In genomic region chr1:232566093-232566492, GRCh38 we compare ENCODE assay signal across 2 cellular contexts.
TF ChIP-seq lines count a peak whose summit lies in the region.

No MANE protein-coding gene starts in this region.

TF ChIP-seq in H1, 55 proteins besides CTCF, POLR2A, EP300 and RAD21:
- TF ChIP-seq CEBPB (IDR thresholded peaks at IDR 0.05; ENCODE audit: low read depth, low read length) (no peak), TAF1 (IDR thresholded peaks at IDR 0.05; ENCODE audit: low read depth, low read length) (no peak), CBX5 (IDR thresholded peaks at IDR 0.05; ENCODE audit: low read depth, low read length) (no peak), KDM4A (IDR thresholded peaks at IDR 0.05; ENCODE audit: low read depth, low read length, severe bottlenecking) (no peak), MAFK (IDR thresholded peaks at IDR 0.05; ENCODE audit: low read depth, low read length) (no peak), NRF1 (IDR thresholded peaks at IDR 0.05; ENCODE audit: low read depth, low read length) (no peak), SP4 (IDR thresholded peaks at IDR 0.05; ENCODE audit: low read length) (no peak), CHD1 (IDR thresholded peaks at IDR 0.05; ENCODE audit: low read depth, low read length) (no peak), TEAD4 (IDR thresholded peaks at IDR 0.05; ENCODE audit: low read depth, low read length) (no peak), GABPA (IDR thresholded peaks at IDR 0.05; ENCODE audit: borderline replicate concordance, insufficient read depth, low read length) (no peak), BRCA1 (IDR thresholded peaks at IDR 0.05; ENCODE audit: low read depth, low read length) (no peak), SIRT6 (IDR thresholded peaks at IDR 0.05; ENCODE audit: low read length) (no peak)
- TF ChIP-seq, protein P1, sequence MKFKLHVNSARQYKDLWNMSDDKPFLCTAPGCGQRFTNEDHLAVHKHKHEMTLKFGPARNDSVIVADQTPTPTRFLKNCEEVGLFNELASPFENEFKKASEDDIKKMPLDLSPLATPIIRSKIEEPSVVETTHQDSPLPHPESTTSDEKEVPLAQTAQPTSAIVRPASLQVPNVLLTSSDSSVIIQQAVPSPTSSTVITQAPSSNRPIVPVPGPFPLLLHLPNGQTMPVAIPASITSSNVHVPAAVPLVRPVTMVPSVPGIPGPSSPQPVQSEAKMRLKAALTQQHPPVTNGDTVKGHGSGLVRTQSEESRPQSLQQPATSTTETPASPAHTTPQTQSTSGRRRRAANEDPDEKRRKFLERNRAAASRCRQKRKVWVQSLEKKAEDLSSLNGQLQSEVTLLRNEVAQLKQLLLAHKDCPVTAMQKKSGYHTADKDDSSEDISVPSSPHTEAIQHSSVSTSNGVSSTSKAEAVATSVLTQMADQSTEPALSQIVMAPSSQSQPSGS (IDR thresholded peaks at IDR 0.05; ENCODE audit: low read length): no peak

TF ChIP-seq in endothelial cell of umbilical vein, 7 proteins besides CTCF, POLR2A, EP300 and RAD21:
- no peak for TF ChIP-seq FOS (IDR thresholded peaks at IDR 0.05; ENCODE audit: borderline replicate concordance, insufficient read depth, low read length)
- TF ChIP-seq, protein P2, sequence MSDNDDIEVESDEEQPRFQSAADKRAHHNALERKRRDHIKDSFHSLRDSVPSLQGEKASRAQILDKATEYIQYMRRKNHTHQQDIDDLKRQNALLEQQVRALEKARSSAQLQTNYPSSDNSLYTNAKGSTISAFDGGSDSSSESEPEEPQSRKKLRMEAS (IDR thresholded peaks at IDR 0.05; ENCODE audit: insufficient read depth, insufficient read length): no peak
- TF ChIP-seq EZH2 (IDR thresholded peaks at IDR 0.05; ENCODE audit: borderline replicate concordance, low read depth, low read length, severe bottlenecking): no peak
- TF ChIP-seq MYC (IDR thresholded peaks at IDR 0.05; ENCODE audit: low read depth, low read length): no peak
- TF ChIP-seq GATA2 (IDR thresholded peaks at IDR 0.05; ENCODE audit: insufficient read depth, insufficient read length, low read depth, low read length): no peak
- TF ChIP-seq POLR2AphosphoS5 (IDR thresholded peaks at IDR 0.05; ENCODE audit: insufficient read depth, low read depth, low read length): no peak
- no peak for TF ChIP-seq JUN (IDR thresholded peaks at IDR 0.05; ENCODE audit: borderline replicate concordance, insufficient read depth, insufficient read length, low read depth)
